In the genomic region with DNA sequence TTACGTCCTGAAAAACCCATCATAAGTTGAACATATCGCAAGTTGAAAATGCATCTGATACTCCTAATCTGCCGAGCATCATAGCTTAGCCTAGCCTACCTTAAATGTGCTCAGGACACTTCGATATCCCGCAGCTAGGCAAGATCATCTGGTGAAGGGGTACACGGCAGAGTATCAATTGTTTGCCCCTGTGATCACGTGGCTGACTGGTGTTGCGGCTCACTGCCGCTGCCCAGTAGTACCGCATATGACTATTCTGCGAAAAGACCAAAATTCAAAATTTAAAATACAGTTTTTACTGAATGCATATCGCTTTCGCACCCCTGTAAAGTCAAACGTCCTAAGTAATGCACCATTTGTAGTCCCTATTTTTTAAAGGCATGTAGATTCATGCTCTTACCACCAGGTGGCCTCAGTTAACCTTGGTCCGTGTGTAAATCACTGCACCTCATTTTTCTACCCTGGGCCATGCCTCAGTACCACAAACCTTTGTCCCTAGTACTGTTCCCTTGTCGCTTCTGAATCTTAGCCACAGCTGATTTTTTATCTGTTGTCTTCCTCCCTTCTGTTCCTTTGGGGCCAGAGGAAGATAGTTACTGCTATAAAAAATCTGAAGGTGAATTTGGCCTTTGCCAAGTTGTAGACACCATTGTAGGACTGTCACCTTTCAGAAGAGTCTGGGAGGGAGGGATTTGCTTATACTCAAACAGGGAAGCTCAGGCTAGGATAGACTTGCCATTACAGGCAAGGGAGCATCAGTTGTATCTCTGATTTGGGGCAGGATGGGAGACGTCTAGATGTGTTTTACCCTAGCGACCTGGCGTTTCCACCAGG, we compare ENCODE assay signal across 1 cellular context.
TF ChIP-seq lines count a peak whose summit lies in the region.

No MANE protein-coding gene starts in this region.

TF ChIP-seq in K562, 482 proteins besides CTCF, POLR2A, EP300 and RAD21 (continued from another document):
- TF ChIP-seq, protein P1, sequence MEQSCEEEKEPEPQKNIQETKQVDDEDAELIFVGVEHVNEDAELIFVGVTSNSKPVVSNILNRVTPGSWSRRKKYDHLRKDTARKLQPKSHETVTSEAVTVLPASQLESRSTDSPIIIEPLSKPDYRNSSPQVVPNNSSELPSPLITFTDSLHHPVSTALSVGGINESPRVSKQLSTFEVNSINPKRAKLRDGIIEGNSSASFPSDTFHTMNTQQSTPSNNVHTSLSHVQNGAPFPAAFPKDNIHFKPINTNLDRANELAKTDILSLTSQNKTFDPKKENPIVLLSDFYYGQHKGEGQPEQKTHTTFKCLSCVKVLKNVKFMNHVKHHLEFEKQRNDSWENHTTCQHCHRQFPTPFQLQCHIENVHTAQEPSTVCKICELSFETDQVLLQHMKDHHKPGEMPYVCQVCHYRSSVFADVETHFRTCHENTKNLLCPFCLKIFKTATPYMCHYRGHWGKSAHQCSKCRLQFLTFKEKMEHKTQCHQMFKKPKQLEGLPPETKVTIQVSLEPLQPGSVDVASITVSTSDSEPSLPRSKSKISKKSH (CRISPR knock-in tag; IDR thresholded peaks at IDR 0.05), result no peak
- no peak for TF ChIP-seq ZC3H4 (CRISPR knock-in tag; IDR thresholded peaks at IDR 0.05; ENCODE audit: borderline replicate concordance)
- TF ChIP-seq ARID2 (IDR thresholded peaks at IDR 0.05), result peak; percentile 83; the same call in 1 of the 2 replicates
- TF ChIP-seq RB1 (IDR thresholded peaks at IDR 0.05; ENCODE audit: low read depth), result peak; percentile 24; the same call in 1 of the 2 replicates
- TF ChIP-seq CC2D1A (IDR thresholded peaks at IDR 0.05), result peak; percentile 26; the same call in 1 of the 2 replicates
- no peak for TF ChIP-seq ZNF324 (CRISPR knock-in tag; IDR thresholded peaks at IDR 0.05)
- no peak for TF ChIP-seq POLR2G (IDR thresholded peaks at IDR 0.05; ENCODE audit: low read depth, low read length)
- TF ChIP-seq ZNF217 (CRISPR knock-in tag; IDR thresholded peaks at IDR 0.05), result no peak
- TF ChIP-seq, protein P2, sequence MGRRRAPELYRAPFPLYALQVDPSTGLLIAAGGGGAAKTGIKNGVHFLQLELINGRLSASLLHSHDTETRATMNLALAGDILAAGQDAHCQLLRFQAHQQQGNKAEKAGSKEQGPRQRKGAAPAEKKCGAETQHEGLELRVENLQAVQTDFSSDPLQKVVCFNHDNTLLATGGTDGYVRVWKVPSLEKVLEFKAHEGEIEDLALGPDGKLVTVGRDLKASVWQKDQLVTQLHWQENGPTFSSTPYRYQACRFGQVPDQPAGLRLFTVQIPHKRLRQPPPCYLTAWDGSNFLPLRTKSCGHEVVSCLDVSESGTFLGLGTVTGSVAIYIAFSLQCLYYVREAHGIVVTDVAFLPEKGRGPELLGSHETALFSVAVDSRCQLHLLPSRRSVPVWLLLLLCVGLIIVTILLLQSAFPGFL (CRISPR knock-in tag; IDR thresholded peaks at IDR 0.05), result no peak
- TF ChIP-seq FOXK1 (CRISPR knock-in tag; IDR thresholded peaks at IDR 0.05; ENCODE audit: borderline replicate concordance), result no peak
- TF ChIP-seq, protein P3, sequence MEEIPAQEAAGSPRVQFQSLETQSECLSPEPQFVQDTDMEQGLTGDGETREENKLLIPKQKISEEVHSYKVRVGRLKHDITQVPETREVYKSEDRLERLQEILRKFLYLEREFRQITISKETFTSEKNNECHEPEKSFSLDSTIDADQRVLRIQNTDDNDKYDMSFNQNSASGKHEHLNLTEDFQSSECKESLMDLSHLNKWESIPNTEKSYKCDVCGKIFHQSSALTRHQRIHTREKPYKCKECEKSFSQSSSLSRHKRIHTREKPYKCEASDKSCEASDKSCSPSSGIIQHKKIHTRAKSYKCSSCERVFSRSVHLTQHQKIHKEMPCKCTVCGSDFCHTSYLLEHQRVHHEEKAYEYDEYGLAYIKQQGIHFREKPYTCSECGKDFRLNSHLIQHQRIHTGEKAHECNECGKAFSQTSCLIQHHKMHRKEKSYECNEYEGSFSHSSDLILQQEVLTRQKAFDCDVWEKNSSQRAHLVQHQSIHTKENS (CRISPR knock-in tag; IDR thresholded peaks at IDR 0.05), result no peak
